In the genomic region with DNA sequence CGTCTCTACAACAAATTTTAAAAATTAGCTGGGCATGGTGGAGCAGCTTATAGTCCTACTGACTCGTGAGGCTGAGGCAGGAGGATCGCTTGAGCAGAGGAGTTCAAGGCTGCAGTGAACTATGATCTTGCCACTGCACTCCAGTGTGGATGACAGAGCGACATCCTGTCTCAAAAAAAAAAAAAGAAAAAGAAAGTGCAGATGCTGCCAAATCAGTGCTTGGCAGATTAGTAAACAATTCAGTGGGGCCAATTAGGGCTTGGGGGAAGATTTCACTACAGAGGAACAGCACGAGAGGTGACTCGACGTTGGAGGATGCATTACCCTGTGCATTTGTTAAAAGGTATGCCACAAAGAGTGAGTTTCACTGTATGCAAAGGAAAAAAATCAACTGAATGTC, we compare ENCODE assay signal across 22 cellular contexts. TPM values are rescaled to one million over a fixed set of nuclear protein-coding genes. Genes with fewer than 3 reads are reported as not detected.
A peak's percentile ranks its signal among the peaks of the same experiment; 100 is the strongest.
DNase-seq lines count a peak whose midpoint lies in the region; ATAC-seq and TF ChIP-seq lines count a peak whose summit lies in the region.
"Had no signal": no experiment of that assay in that cellular context is flagged by ENCODE, and none has a peak within 500 bp of the region (broad histone marks: within the 10 kb centered on the region; RNA-seq: fewer than 3 reads in every experiment).

No MANE protein-coding gene starts in this region.

- no peak overlapping the region for H3K27ac Mint-ChIP-seq in progenitor cell of endocrine pancreas

- no peak overlapping the region for H3K4me3 Mint-ChIP-seq in progenitor cell of endocrine pancreas (ENCODE audit: low read depth)
- H3K4me3 Mint-ChIP-seq: central memory CD8-positive, alpha-beta T cell had no signal

- ATAC-seq in GM18505 (IDR thresholded peaks at IDR 0.05; ENCODE audit: unreplicated experiment) = no peak
- ATAC-seq: lower lobe of right lung had no signal

- H3K27me3 Mint-ChIP-seq in progenitor cell of endocrine pancreas = peaks cover 32% of the 10 kb centered on the region

- no peak for TF ChIP-seq POLR2A in GM18505 (IDR thresholded peaks at IDR 0.05; ENCODE audit: borderline replicate concordance, extremely low read depth, insufficient read depth, insufficient read length)

- H3K9me3 Mint-ChIP-seq in progenitor cell of endocrine pancreas (ENCODE audit: low read depth) = no peaks in the 10 kb centered on the region
- H3K9me3 Mint-ChIP-seq: central memory CD8-positive, alpha-beta T cell had no signal

- no peak for TF ChIP-seq CTCF in AG10803 (conservative IDR thresholded peaks at IDR 0.05; ENCODE audit: low read length)
- no peak for TF ChIP-seq CTCF in progenitor cell of endocrine pancreas (IDR thresholded peaks at IDR 0.05; ENCODE audit: unreplicated experiment)

- no peak overlapping the region for H3K4me3 ChIP-seq in AG10803 (ENCODE audit: low read length)
- H3K4me3 ChIP-seq: lower lobe of right lung, spleen, stomach, transverse colon had no signal

- no peaks in the 10 kb centered on the region for H3K36me3 Mint-ChIP-seq in progenitor cell of endocrine pancreas (ENCODE audit: insufficient read depth)

- H3K4me1 Mint-ChIP-seq in progenitor cell of endocrine pancreas (ENCODE audit: low read depth) = peaks cover 2% of the 10 kb centered on the region
- H3K4me1 Mint-ChIP-seq: central memory CD8-positive, alpha-beta T cell had no signal

- peak; percentile 23 for DNase-seq in AG10803 (ENCODE audit: low read depth)
- DNase-seq in GM04503 (ENCODE audit: low read depth) = peak; percentile 27
- DNase-seq in RPMI8226 = peak; percentile 35
- DNase-seq in islet precursor cell = peak; percentile 84
- DNase-seq in progenitor cell of endocrine pancreas (ENCODE audit: low spot score, unreplicated experiment) = no peak
- DNase-seq in NCI-H526 treated with DMSO at 0.1 percent for 48 hours (lab: John Stamatoyannopoulos, UW) = no peak
- no peak for DNase-seq in pons (ENCODE audit: low spot score)
- DNase-seq: activated CD4-positive, alpha-beta T cell treated with anti-CD3 and anti-CD28 coated beads, Interleukin-2, amount 50 U/mL, for 4 hours; anterior cingulate cortex; DMS79 treated with DMSO at 0.1 percent for 48 hours; foreskin melanocyte; hippocampal formation; lower lobe of right lung; NCI-H1694 treated with DMSO at 0.1 percent for 48 hours; NCI-H226; spleen; stimulated activated CD4-positive, alpha-beta T cell treated with anti-CD3 and anti-CD28 coated beads, Interleukin-4, amount 100 ng/mL, for 4 hours; stomach; transverse colon had no signal

RNA-seq across cellular contexts. Expression of gene GARIN1A, which starts 31.5 kb away (rescaled TPM):
- total RNA-seq in progenitor cell of endocrine pancreas = 5.1 and 7.4 TPM in 2 replicates
- total RNA-seq: epithelial cell of proximal tubule had no signal

RNA-seq across cellular contexts. Expression of gene CALU, which starts 35.6 kb away (rescaled TPM):
- 107 and 111 TPM in 2 replicates for total RNA-seq in progenitor cell of endocrine pancreas

Comparison
In these comparisons a context has a peak if more than half of its experiments do, and no peak if none do; other contexts are left out.
1. DNase-seq: peak in AG10803 (single experiment), GM04503 (single experiment), RPMI8226 (single experiment) and islet precursor cell (single experiment); none in progenitor cell of endocrine pancreas (single experiment), NCI-H526 treated with DMSO at 0.1 percent for 48 hours (single experiment) and pons (single experiment).